21 cellular contexts compared by ENCODE assay signal in genomic region chr10:53598914-53599313, GRCh38.
DNase-seq lines count a peak whose midpoint lies in the region; ATAC-seq and TF ChIP-seq lines count a peak whose summit lies in the region.
"Had no signal": no experiment of that assay in that cellular context is flagged by ENCODE, and none has a peak within 500 bp of the region (broad histone marks: within the 10 kb centered on the region; RNA-seq: fewer than 3 reads in every experiment).

No MANE protein-coding gene starts in this region.

- WGBS in HUES64 = 14% methylated on average over 2 of the region's 2 CpGs
- WGBS in mammary epithelial cell (ENCODE audit: low coverage, missing lambda C conversion rate) = 11% methylated on average over 2 of the region's 2 CpGs

- no peaks in the 10 kb centered on the region for H3K9me3 ChIP-seq in HUES64 (ENCODE audit: insufficient read depth, low read depth, low read length)
- no peaks in the 10 kb centered on the region for H3K9me3 ChIP-seq in mammary epithelial cell (replicated peaks; ENCODE audit: insufficient read depth, low read length)
- H3K9me3 ChIP-seq: left lung, right atrium auricular region had no signal

- H3K4me1 ChIP-seq in HUES64 (ENCODE audit: insufficient read depth, low read length) = peaks cover 43% of the 10 kb centered on the region
- H3K4me1 ChIP-seq in mammary epithelial cell (ENCODE audit: insufficient read depth, low read length) = peaks cover 21% of the 10 kb centered on the region
- H3K4me1 ChIP-seq: left lung, right atrium auricular region had no signal

- H4K20me1 ChIP-seq in mammary epithelial cell (ENCODE audit: insufficient read depth, low read length) = no peaks in the 10 kb centered on the region

- no peak for TF ChIP-seq CTCF in mammary epithelial cell (conservative IDR thresholded peaks at IDR 0.05 in 1 of 2, IDR thresholded peaks at IDR 0.05 in 1 of 2; ENCODE audit: extremely low read depth in 1 of 2, insufficient read depth in 1 of 2, low read depth in 1 of 2, low read length in 2 of 2)

- peak overlapping the region; percentile 65 for H3K4me2 ChIP-seq in mammary epithelial cell (ENCODE audit: insufficient read depth, low read depth, low read length)

- dilution Hi-C loops in mammary epithelial cell (cut with HindIII; ENCODE audit: low sequenced_read_pairs) = no loop called here

- no peaks in the 10 kb centered on the region for H3K79me2 ChIP-seq in mammary epithelial cell (ENCODE audit: insufficient read depth, low read length)

- H3K4me3 ChIP-seq in HUES64 (ENCODE audit: low read length) (no peak overlapping the region), mammary epithelial cell (replicated peaks in 1 of 3; ENCODE audit: insufficient read depth in 1 of 3, low read depth in 2 of 3, low read length in 3 of 3) (no peak overlapping the region)
- H3K4me3 ChIP-seq: left lung, right atrium auricular region, SK-N-MC had no signal

- H3K27me3 ChIP-seq in HUES64 (ENCODE audit: insufficient read depth, low read length) (no peaks in the 10 kb centered on the region), mammary epithelial cell (ENCODE audit: insufficient read depth, low read length) (no peaks in the 10 kb centered on the region)
- H3K27me3 ChIP-seq: left lung, right atrium auricular region had no signal

- intact Hi-C loops in mammary epithelial cell (cut with micrococcal nuclease) = loop anchor here (1.0 to 5.0 kb wide), 4 partner anchors 242 to 715 kb away; no protein-coding TSS in a partner anchor

- H3K36me3 ChIP-seq in HUES64 (ENCODE audit: insufficient read depth, low read length) (no peaks in the 10 kb centered on the region), mammary epithelial cell (ENCODE audit: insufficient read depth, low read length) (no peaks in the 10 kb centered on the region)
- H3K36me3 ChIP-seq: left lung, right atrium auricular region had no signal

- CTCF ChIA-PET in mammary epithelial cell (lab: Charles Lee; ENCODE audit: low non-redundant PET) = interaction anchor here (0.6 to 0.9 kb wide), 2 partner anchors 283 to 804 kb away, joined by 3 read pairs; no protein-coding TSS in a partner anchor

- peak overlapping the region; percentile 64 for H2AFZ ChIP-seq in mammary epithelial cell (ENCODE audit: low read depth, low read length)

- ATAC-seq in GM18505 (IDR thresholded peaks at IDR 0.05; ENCODE audit: unreplicated experiment) (no peak), GM18868 (IDR thresholded peaks at IDR 0.05; ENCODE audit: unreplicated experiment) (no peak)
- ATAC-seq: effector memory CD8-positive, alpha-beta T cell; left lung; Panc1 had no signal

- in situ Hi-C loops in mammary epithelial cell (cut with MboI; ENCODE audit: low sequenced_read_pairs in 2 of 2) = no loop called here

- DNase-seq in mammary epithelial cell = peak; percentile 92
- DNase-seq in iPS-NIHi11 (ENCODE audit: low spot score) = peak; percentile 26
- peak; percentile 95 for DNase-seq in renal cortical epithelial cell (ENCODE audit: low read depth)
- no peak for DNase-seq in globus pallidus (ENCODE audit: low spot score)
- DNase-seq in LoVo (ENCODE audit: low spot score) = no peak
- DNase-seq: activated CD4-positive, CD25-positive, alpha-beta regulatory T cell; activated naive CD4-positive, alpha-beta T cell treated with anti-CD3 and anti-CD28 coated beads, Interleukin-2, amount 50 U/mL, for 16 hours; activated T-cell treated with anti-CD3 and anti-CD28 coated beads, Interleukin-2, amount 50 U/mL, for 48 hours; aorta; CD4-positive, alpha-beta T cell; DMS79; effector memory CD8-positive, alpha-beta T cell; left lung; NCI-H146; stimulated activated CD4-positive, alpha-beta T cell treated with anti-CD3 and anti-CD28 coated beads, Interleukin-15, amount 100 ng/mL, for 24 hours had no signal

- peak overlapping the region; percentile 99 for H3K27ac ChIP-seq in HUES64 (ENCODE audit: low read depth, low read length)
- peak overlapping the region; percentile 76 for H3K27ac ChIP-seq in mammary epithelial cell (ENCODE audit: insufficient read depth, low read depth, low read length)
- H3K27ac ChIP-seq: left lung, right atrium auricular region, SK-N-MC had no signal

- no peak for TF ChIP-seq POLR2A in GM18505 (IDR thresholded peaks at IDR 0.05; ENCODE audit: borderline replicate concordance, extremely low read depth, insufficient read depth, insufficient read length)

- H3K9ac ChIP-seq in HUES64 (ENCODE audit: low read depth, low read length) (peak overlapping the region; percentile 73), mammary epithelial cell (ENCODE audit: insufficient read depth, low read length) (no peak overlapping the region)

- BruUV-seq in mammary epithelial cell (replicated peaks; lab: Mats Ljungman, UMichigan) = no TSS peak

Comparison
In these comparisons a context has a peak if more than half of its experiments do, and no peak if none do; other contexts are left out.
1. DNase-seq: peak in mammary epithelial cell (single experiment), iPS-NIHi11 (single experiment) and renal cortical epithelial cell (single experiment); none in globus pallidus (single experiment) and LoVo (single experiment).